19 cellular contexts compared by ENCODE assay signal in the genomic region with DNA sequence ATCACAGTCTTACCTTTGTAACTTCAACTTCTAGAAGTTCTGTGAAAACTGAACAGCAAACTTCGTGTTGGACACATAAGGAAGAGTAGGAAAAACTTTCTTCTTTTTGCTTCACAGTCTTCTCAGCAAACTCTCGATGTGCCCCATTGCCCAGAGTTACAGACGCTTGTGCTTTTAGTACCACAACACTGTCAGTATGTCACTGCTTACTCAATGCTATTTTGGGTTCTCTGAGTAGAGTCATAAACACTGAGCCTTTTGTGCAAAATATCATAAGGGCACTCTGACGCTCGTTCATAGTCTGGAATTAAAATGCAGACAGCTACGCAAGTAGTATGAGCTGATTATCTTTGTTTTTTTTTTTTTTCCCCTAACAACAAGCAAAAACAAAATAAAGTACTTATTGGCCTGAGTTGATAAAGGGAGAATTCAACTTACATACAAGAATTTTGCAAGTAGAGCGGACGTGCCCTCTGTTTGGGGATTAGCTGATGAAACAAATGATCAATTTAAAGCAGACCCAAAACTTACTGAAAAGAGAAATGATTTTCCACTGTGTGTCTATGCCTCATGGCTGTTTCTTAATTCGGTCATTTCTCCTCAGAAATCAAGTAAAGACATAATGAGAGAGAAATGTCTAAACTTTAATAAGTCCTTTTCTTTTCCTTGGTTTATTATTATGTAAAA. TPM values are rescaled to one million over a fixed set of nuclear protein-coding genes. Genes with fewer than 3 reads are reported as not detected.
DNase-seq lines count a peak whose midpoint lies in the region; ATAC-seq and FAIRE-seq lines count a peak whose summit lies in the region.
"Had no signal": no experiment of that assay in that cellular context is flagged by ENCODE, and none has a peak within 500 bp of the region (broad histone marks: within the 10 kb centered on the region; RNA-seq: fewer than 3 reads in every experiment).

A gene with protein sequence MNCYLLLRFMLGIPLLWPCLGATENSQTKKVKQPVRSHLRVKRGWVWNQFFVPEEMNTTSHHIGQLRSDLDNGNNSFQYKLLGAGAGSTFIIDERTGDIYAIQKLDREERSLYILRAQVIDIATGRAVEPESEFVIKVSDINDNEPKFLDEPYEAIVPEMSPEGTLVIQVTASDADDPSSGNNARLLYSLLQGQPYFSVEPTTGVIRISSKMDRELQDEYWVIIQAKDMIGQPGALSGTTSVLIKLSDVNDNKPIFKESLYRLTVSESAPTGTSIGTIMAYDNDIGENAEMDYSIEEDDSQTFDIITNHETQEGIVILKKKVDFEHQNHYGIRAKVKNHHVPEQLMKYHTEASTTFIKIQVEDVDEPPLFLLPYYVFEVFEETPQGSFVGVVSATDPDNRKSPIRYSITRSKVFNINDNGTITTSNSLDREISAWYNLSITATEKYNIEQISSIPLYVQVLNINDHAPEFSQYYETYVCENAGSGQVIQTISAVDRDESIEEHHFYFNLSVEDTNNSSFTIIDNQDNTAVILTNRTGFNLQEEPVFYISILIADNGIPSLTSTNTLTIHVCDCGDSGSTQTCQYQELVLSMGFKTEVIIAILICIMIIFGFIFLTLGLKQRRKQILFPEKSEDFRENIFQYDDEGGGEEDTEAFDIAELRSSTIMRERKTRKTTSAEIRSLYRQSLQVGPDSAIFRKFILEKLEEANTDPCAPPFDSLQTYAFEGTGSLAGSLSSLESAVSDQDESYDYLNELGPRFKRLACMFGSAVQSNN (minus strand): TSS at position 150 of the 687 bp plus-strand sequence. CDS start 31,886 bp downstream, outside the sequence.

- intact Hi-C loops in head of caudate nucleus (cut with DNase I), result no loop called here

- no peak for ATAC-seq in GM21367 (IDR thresholded peaks at IDR 0.05; ENCODE audit: unreplicated experiment)
- ATAC-seq: esophagus mucosa; left lobe of liver; natural killer cell treated with Interleukin-12 subunit alpha and Interleukin-12 subunit beta and Interleukin-15 and Interleukin-18, amount 100 ng/mL, for 72 hours had no signal

- peak; percentile 21 for FAIRE-seq in A204.1 (lab: Jason Lieb, UNC)

- DNase-seq in astrocyte of the hippocampus (ENCODE audit: low read depth, low spot score), result peak; percentile 2
- peak in 31 of 42 donors; percentile 12 to 83 (median 42) for DNase-seq in head of caudate nucleus
- peak; percentile 80 for DNase-seq in midbrain (lab: John Stamatoyannopoulos, UW)
- no peak for DNase-seq in activated T-cell treated with anti-CD3 and anti-CD28 coated beads for 4 hours
- no peak for DNase-seq in NCI-H1930 (lab: John Stamatoyannopoulos, UW)
- no peak for DNase-seq in mucosa of gallbladder (ENCODE audit: low spot score)
- DNase-seq: activated CD4-positive, alpha-beta memory T cell treated with anti-CD3 and anti-CD28 coated beads, Interleukin-2, amount 10 ng/mL, durations not matched to agents 7 days and 5 days; adrenal gland; NCI-H1436 treated with DMSO at 0.1 percent for 48 hours; stimulated activated CD4-positive, alpha-beta T cell treated with anti-CD3 and anti-CD28 coated beads, Interleukin-4, amount 100 ng/mL, for 24 hours; trophoblast cell had no signal

RNA-seq across cellular contexts. Expression of the gene that starts here (rescaled TPM):
- total RNA-seq in mucosa of gallbladder, result 4.0 TPM
- total RNA-seq: activated CD4-positive, alpha-beta memory T cell treated with anti-CD3 and anti-CD28 coated beads, Interleukin-2, amount 10 ng/mL, durations not matched to agents 7 days and 5 days; activated T-helper 1 cell treated with anti-CD3 and anti-CD28 coated beads, Interleukin-12 subunit alpha, Interleukin-12 subunit beta, Interleukin-2, Interleukin-4 antibody, amounts not matched to agents 30 ng/mL and 10 ng/mL and 1 ng/mL, durations not matched to agents 14 hours and 24 hours and 36 hours; hepatocyte; HT1080; natural killer cell treated with Interleukin-12 subunit alpha and Interleukin-12 subunit beta and Interleukin-15 and Interleukin-18, amount 100 ng/mL, for 72 hours had no signal

Comparison
In these comparisons a context has a peak if more than half of its experiments do, and no peak if none do; other contexts are left out.
1. DNase-seq: peak in astrocyte of the hippocampus (single experiment), head of caudate nucleus (31 of 42) and midbrain (single experiment); none in activated T-cell treated with anti-CD3 and anti-CD28 coated beads for 4 hours (single experiment), NCI-H1930 (0 of 2) and mucosa of gallbladder (single experiment).